Comparison of ENCODE assay signal across 12 cellular contexts in genomic region chr20:38144608-38145093, GRCh38. TPM values are rescaled to one million over a fixed set of nuclear protein-coding genes. Genes with fewer than 3 reads are reported as not detected.
A peak's percentile ranks its signal among the peaks of the same experiment; 100 is the strongest.
DNase-seq lines count a peak whose midpoint lies in the region; ATAC-seq and TF ChIP-seq lines count a peak whose summit lies in the region.
"Had no signal": no experiment of that assay in that cellular context is flagged by ENCODE, and none has a peak within 500 bp of the region (broad histone marks: within the 10 kb centered on the region; RNA-seq: fewer than 3 reads in every experiment).

No MANE protein-coding gene starts in this region.

- ATAC-seq in Right ventricle myocardium inferior (no peak), left cardiac atrium (peak; percentile 5 to 45), GM21423 (IDR thresholded peaks at IDR 0.05; ENCODE audit: unreplicated experiment) (no peak), HG03175 (IDR thresholded peaks at IDR 0.05; ENCODE audit: unreplicated experiment) (no peak), GM18870 (IDR thresholded peaks at IDR 0.05; ENCODE audit: unreplicated experiment) (no peak)
- no peak for ATAC-seq in stimulated activated naive CD8-positive, alpha-beta T cell treated with anti-CD3 and anti-CD28 coated beads, Interleukin-15, Interleukin-2, amounts not matched to agents 100 U/mL and 50 U/mL, for 24 hours
- ATAC-seq: activated CD8-positive, alpha-beta T cell treated with anti-CD3 and anti-CD28 coated beads for 36 hours had no signal

- H3K36me3 ChIP-seq in cardiac muscle cell (peaks cover 6% of the 10 kb centered on the region), parathyroid adenoma (ENCODE audit: control insufficient read depth, insufficient read depth, low read length) (no peaks in the 10 kb centered on the region)

- H3K9me3 ChIP-seq in cardiac muscle cell (ENCODE audit: low read depth) (no peaks in the 10 kb centered on the region), parathyroid adenoma (ENCODE audit: control insufficient read depth, low read length) (no peaks in the 10 kb centered on the region)

- no peaks in the 10 kb centered on the region for H3K27me3 ChIP-seq in cardiac muscle cell
- H3K27me3 ChIP-seq in parathyroid adenoma (ENCODE audit: control insufficient read depth, insufficient read depth, low read length), result no peaks in the 10 kb centered on the region

- DNase-seq in cardiac muscle cell (ENCODE audit: low read depth in 1 of 2, low spot score in 1 of 2) (no peak), Right ventricle myocardium inferior (ENCODE audit: missing footprints) (no peak), left cardiac atrium (no peak)
- DNase-seq in stimulated activated naive CD8-positive, alpha-beta T cell treated with anti-CD3 and anti-CD28 coated beads, Interleukin-15, Interleukin-2, amounts not matched to agents 100 U/mL and 50 U/mL, for 24 hours, result no peak
- DNase-seq: activated CD8-positive, alpha-beta T cell treated with anti-CD3 and anti-CD28 coated beads for 36 hours; activated naive CD4-positive, alpha-beta T cell treated with Interleukin-2 at 50 U/mL for 16 hours; cortex of kidney; stimulated activated CD8-positive, alpha-beta memory T cell treated with anti-CD3 and anti-CD28 coated beads, Interleukin-4, amount 100 ng/mL, for 48 hours had no signal

- H3K79me2 ChIP-seq in parathyroid adenoma, result no peaks in the 10 kb centered on the region

- no peak overlapping the region for H3K4me3 ChIP-seq in cardiac muscle cell
- H3K4me3 ChIP-seq in parathyroid adenoma (ENCODE audit: low read depth, low read length), result no peak overlapping the region

- no peak overlapping the region for H2AFZ ChIP-seq in parathyroid adenoma

- H3K27ac ChIP-seq in cardiac muscle cell (peak overlapping the region; percentile 86), parathyroid adenoma (peak overlapping the region; percentile 50)

- intact Hi-C loops in Right ventricle myocardium inferior (cut with DNase I), result no loop called here
- intact Hi-C loops in left cardiac atrium (cut with DNase I), result no loop called here

- no peak overlapping the region for H3K9ac ChIP-seq in parathyroid adenoma

- no peak for TF ChIP-seq CTCF in cardiac muscle cell (IDR thresholded peaks at IDR 0.05; ENCODE audit: low read depth, low read length)
- TF ChIP-seq CTCF in parathyroid adenoma (IDR thresholded peaks at IDR 0.05), result no peak

- no peak overlapping the region for H3K4me2 ChIP-seq in parathyroid adenoma (ENCODE audit: low read length)

- H3K4me1 ChIP-seq in cardiac muscle cell (ENCODE audit: low read depth), result peaks cover 18% of the 10 kb centered on the region
- peaks cover 18% of the 10 kb centered on the region for H3K4me1 ChIP-seq in parathyroid adenoma

RNA-seq across cellular contexts. Expression of gene TGM2, which starts 20.4 kb away (rescaled TPM):
- 144 and 275 TPM in 2 replicates for total RNA-seq in cardiac muscle cell
- polyA plus RNA-seq in cardiac muscle cell, result 119 and 192 TPM in 2 replicates
- 581 TPM for total RNA-seq in Right ventricle myocardium inferior
- 100 to 1,000 TPM; 383 to 695 TPM for total RNA-seq in left cardiac atrium
- total RNA-seq: activated CD8-positive, alpha-beta T cell treated with anti-CD3 and anti-CD28 coated beads for 36 hours had no signal

Comparison
In these comparisons a context has a peak if more than half of its experiments do, and no peak if none do; other contexts are left out.
1. ATAC-seq: peak in left cardiac atrium (2 of 2); none in Right ventricle myocardium inferior (single experiment), stimulated activated naive CD8-positive, alpha-beta T cell treated with anti-CD3 and anti-CD28 coated beads, Interleukin-15, Interleukin-2, amounts not matched to agents 100 U/mL and 50 U/mL, for 24 hours (single experiment), GM21423 (single experiment), HG03175 (single experiment) and GM18870 (single experiment).